16 cellular contexts compared by ENCODE assay signal in genomic region chr16:68061396-68061795, GRCh38. TPM values are rescaled to one million over a fixed set of nuclear protein-coding genes. Genes with fewer than 3 reads are reported as not detected.
A peak's percentile ranks its signal among the peaks of the same experiment; 100 is the strongest.
DNase-seq lines count a peak whose midpoint lies in the region; ATAC-seq and TF ChIP-seq lines count a peak whose summit lies in the region.
"Had no signal": no experiment of that assay in that cellular context is flagged by ENCODE, and none has a peak within 500 bp of the region (broad histone marks: within the 10 kb centered on the region; RNA-seq: fewer than 3 reads in every experiment).

No MANE protein-coding gene starts in this region.

- H3K9me3 ChIP-seq in OCI-LY3 (ENCODE audit: insufficient read depth, low read length): no peaks in the 10 kb centered on the region
- H3K9me3 ChIP-seq in hepatocyte (ENCODE audit: low read depth): no peaks in the 10 kb centered on the region
- H3K9me3 ChIP-seq: pancreas had no signal

- H3K36me3 Mint-ChIP-seq in activated T-cell treated with anti-CD3 and anti-CD28 coated beads, Interleukin-2, amount 50 U/mL, for 72 hours (ENCODE audit: insufficient read depth in 2 of 2): peaks cover 10 to 23% of the 10 kb centered on the region in 2 donors
- peaks cover 80% of the 10 kb centered on the region for H3K36me3 Mint-ChIP-seq in dendritic cell treated with granulocyte-macrophage colony-stimulating factor and Interleukin-4, amounts not matched to agents 40 ng/mL and 50 ng/mL, for 4 days (ENCODE audit: low read depth)
- H3K36me3 Mint-ChIP-seq in stimulated activated effector memory CD8-positive, alpha-beta T cell treated with anti-CD3 and anti-CD28 coated beads, Interleukin-12 subunit alpha, Interleukin-12 subunit beta, amount 100 ng/mL, for 72 hours: peaks cover 78% of the 10 kb centered on the region

- H3K9me2 ChIP-seq in hepatocyte (replicated peaks; ENCODE audit: insufficient read depth): no peaks in the 10 kb centered on the region

- H3K27me3 ChIP-seq in OCI-LY3 (ENCODE audit: low read depth, low read length): no peaks in the 10 kb centered on the region
- H3K27me3 ChIP-seq in hepatocyte: no peaks in the 10 kb centered on the region
- H3K27me3 ChIP-seq: pancreas had no signal

- H3K4me1 ChIP-seq in OCI-LY3 (ENCODE audit: low read length): peaks cover 8% of the 10 kb centered on the region
- peaks cover 4% of the 10 kb centered on the region for H3K4me1 ChIP-seq in hepatocyte (ENCODE audit: insufficient read depth)
- H3K4me1 ChIP-seq: pancreas had no signal

- H2AFZ ChIP-seq in OCI-LY3 (ENCODE audit: low read depth, low read length): no peak overlapping the region
- no peak overlapping the region for H2AFZ ChIP-seq in hepatocyte

- no peaks in the 10 kb centered on the region for H3K9me3 Mint-ChIP-seq in activated T-cell treated with anti-CD3 and anti-CD28 coated beads, Interleukin-2, amount 50 U/mL, for 72 hours
- H3K9me3 Mint-ChIP-seq in dendritic cell treated with granulocyte-macrophage colony-stimulating factor and Interleukin-4, amounts not matched to agents 40 ng/mL and 50 ng/mL, for 4 days: no peaks in the 10 kb centered on the region
- H3K9me3 Mint-ChIP-seq in stimulated activated effector memory CD8-positive, alpha-beta T cell treated with anti-CD3 and anti-CD28 coated beads, Interleukin-12 subunit alpha, Interleukin-12 subunit beta, amount 100 ng/mL, for 72 hours: no peaks in the 10 kb centered on the region

- H3K27ac ChIP-seq in OCI-LY3 (ENCODE audit: low read length) (peak overlapping the region; percentile 31; the same call in 1 of the 2 replicates), hepatocyte (no peak overlapping the region)
- H3K27ac ChIP-seq: pancreas had no signal

- H3K4me2 ChIP-seq in OCI-LY3 (ENCODE audit: low read length) (no peak overlapping the region), hepatocyte (no peak overlapping the region)

- H3K4me3 Mint-ChIP-seq in activated T-cell treated with anti-CD3 and anti-CD28 coated beads, Interleukin-2, amount 50 U/mL, for 72 hours: no peak overlapping the region
- no peak overlapping the region for H3K4me3 Mint-ChIP-seq in dendritic cell treated with granulocyte-macrophage colony-stimulating factor and Interleukin-4, amounts not matched to agents 40 ng/mL and 50 ng/mL, for 4 days
- H3K4me3 Mint-ChIP-seq in stimulated activated effector memory CD8-positive, alpha-beta T cell treated with anti-CD3 and anti-CD28 coated beads, Interleukin-12 subunit alpha, Interleukin-12 subunit beta, amount 100 ng/mL, for 72 hours: peak overlapping the region; percentile 21

- H3K36me3 ChIP-seq in OCI-LY3 (replicated peaks; ENCODE audit: low read depth, low read length): peaks cover 7% of the 10 kb centered on the region
- H3K36me3 ChIP-seq in hepatocyte (replicated peaks; ENCODE audit: insufficient read depth, low read depth): no peaks in the 10 kb centered on the region
- H3K36me3 ChIP-seq: pancreas had no signal

- TF ChIP-seq CTCF in OCI-LY3 (IDR thresholded peaks at IDR 0.05; ENCODE audit: low read depth, low read length) (no peak), hepatocyte (IDR thresholded peaks at IDR 0.05; ENCODE audit: poor library complexity) (no peak)

- ATAC-seq in activated T-cell treated with anti-CD3 and anti-CD28 coated beads, Interleukin-2, amount 50 U/mL, for 72 hours (replicated peaks in 1 of 2): no peak
- ATAC-seq in stimulated activated effector memory CD8-positive, alpha-beta T cell treated with anti-CD3 and anti-CD28 coated beads, Interleukin-12 subunit alpha, Interleukin-12 subunit beta, amount 100 ng/mL, for 72 hours: no peak
- ATAC-seq: esophagus mucosa, pancreas had no signal

- H4K20me1 ChIP-seq in OCI-LY3 (ENCODE audit: insufficient read depth, low read length) (peaks cover 4% of the 10 kb centered on the region; the same call in 1 of the 2 replicates), hepatocyte (ENCODE audit: insufficient read depth, poor library complexity, severe bottlenecking) (no peaks in the 10 kb centered on the region)

- no peak overlapping the region for H3K9ac ChIP-seq in OCI-LY3 (ENCODE audit: low read length)

- WGBS in hepatocyte (ENCODE audit: low lambda C conversion rate, missing lambda C conversion rate): 94% methylated on average over 3 of the region's 3 CpGs

- DNase-seq in activated T-cell treated with anti-CD3 and anti-CD28 coated beads, Interleukin-2, amount 50 U/mL, for 72 hours: no peak
- no peak for DNase-seq in activated T-cell treated with anti-CD3 and anti-CD28 coated beads, Interleukin-2, amount 50 U/mL, for 48 hours
- no peak for DNase-seq in stimulated activated effector memory CD8-positive, alpha-beta T cell treated with anti-CD3 and anti-CD28 coated beads, Interleukin-12 subunit alpha, Interleukin-12 subunit beta, amount 100 ng/mL, for 72 hours (ENCODE audit: low spot score in 2 of 2)
- DNase-seq in NCI-H2107 (lab: John Stamatoyannopoulos, UW) (no peak), hepatocyte (ENCODE audit: low spot score) (no peak)
- DNase-seq in stimulated activated CD4-positive, alpha-beta T cell treated with anti-CD3 and anti-CD28 coated beads, Interleukin-12 subunit alpha, Interleukin-12 subunit beta, amount 100 ng/mL, for 4 hours: no peak
- DNase-seq: activated T-cell treated with anti-CD3 and anti-CD28 coated beads for 4 hours; glutamatergic neuron; NCI-H748 treated with DMSO at 0.1 percent for 48 hours; stimulated activated naive CD4-positive, alpha-beta T cell treated with Interleukin-2 at 50 U/mL for 16 hours had no signal

- H3K4me1 Mint-ChIP-seq in activated T-cell treated with anti-CD3 and anti-CD28 coated beads, Interleukin-2, amount 50 U/mL, for 72 hours (ENCODE audit: low read depth): peaks cover 67% of the 10 kb centered on the region
- peaks cover 39% of the 10 kb centered on the region for H3K4me1 Mint-ChIP-seq in dendritic cell treated with granulocyte-macrophage colony-stimulating factor and Interleukin-4, amounts not matched to agents 40 ng/mL and 50 ng/mL, for 4 days (ENCODE audit: low read depth)
- peaks cover 67% of the 10 kb centered on the region for H3K4me1 Mint-ChIP-seq in stimulated activated effector memory CD8-positive, alpha-beta T cell treated with anti-CD3 and anti-CD28 coated beads, Interleukin-12 subunit alpha, Interleukin-12 subunit beta, amount 100 ng/mL, for 72 hours

- H3K79me2 ChIP-seq in OCI-LY3 (ENCODE audit: low read length) (no peaks in the 10 kb centered on the region), hepatocyte (no peaks in the 10 kb centered on the region)

- intact Hi-C loops in dendritic cell treated with granulocyte-macrophage colony-stimulating factor and Interleukin-4, amounts not matched to agents 40 ng/mL and 50 ng/mL, for 4 days (cut with micrococcal nuclease): loop anchor here (10.0 kb wide), 2 partner anchors 163 to 247 kb away; no protein-coding TSS in a partner anchor

- H3K27me3 Mint-ChIP-seq in activated T-cell treated with anti-CD3 and anti-CD28 coated beads, Interleukin-2, amount 50 U/mL, for 72 hours (ENCODE audit: low read depth): no peaks in the 10 kb centered on the region
- H3K27me3 Mint-ChIP-seq in dendritic cell treated with granulocyte-macrophage colony-stimulating factor and Interleukin-4, amounts not matched to agents 40 ng/mL and 50 ng/mL, for 4 days: no peaks in the 10 kb centered on the region

- H3K4me3 ChIP-seq in OCI-LY3 (ENCODE audit: low read length) (no peak overlapping the region), hepatocyte (no peak overlapping the region)
- H3K4me3 ChIP-seq: pancreas had no signal

- H3K27ac Mint-ChIP-seq in activated T-cell treated with anti-CD3 and anti-CD28 coated beads, Interleukin-2, amount 50 U/mL, for 72 hours: peak overlapping the region; percentile 52
- peak overlapping the region; percentile 82 for H3K27ac Mint-ChIP-seq in dendritic cell treated with granulocyte-macrophage colony-stimulating factor and Interleukin-4, amounts not matched to agents 40 ng/mL and 50 ng/mL, for 4 days
- H3K27ac Mint-ChIP-seq in stimulated activated effector memory CD8-positive, alpha-beta T cell treated with anti-CD3 and anti-CD28 coated beads, Interleukin-12 subunit alpha, Interleukin-12 subunit beta, amount 100 ng/mL, for 72 hours: peak overlapping the region; percentile 91

RNA-seq across cellular contexts. Expression of gene NFATC3, which starts 23.8 kb away (rescaled TPM):
- 10 to 100 TPM; 79.7 to 82.5 TPM for total RNA-seq in activated T-cell treated with anti-CD3 and anti-CD28 coated beads, Interleukin-2, amount 50 U/mL, for 72 hours
- total RNA-seq in hepatocyte: 33.3 and 35.9 TPM in 2 replicates
- polyA plus RNA-seq in hepatocyte: 13.1 and 15.1 TPM in 2 replicates

RNA-seq across cellular contexts. Expression of gene DUS2, which starts 38.3 kb away (rescaled TPM):
- 10 to 100 TPM; 21.4 to 22.4 TPM for total RNA-seq in activated T-cell treated with anti-CD3 and anti-CD28 coated beads, Interleukin-2, amount 50 U/mL, for 72 hours
- 11.8 and 12.2 TPM in 2 replicates for total RNA-seq in hepatocyte
- 15.6 and 18.0 TPM in 2 replicates for polyA plus RNA-seq in hepatocyte

RNA-seq across cellular contexts. Expression of gene DDX28, which starts 38.4 kb away (rescaled TPM):
- 10 to 100 TPM; 12.6 to 13.4 TPM for total RNA-seq in activated T-cell treated with anti-CD3 and anti-CD28 coated beads, Interleukin-2, amount 50 U/mL, for 72 hours
- total RNA-seq in hepatocyte: 8.6 and 11.1 TPM in 2 replicates
- polyA plus RNA-seq in hepatocyte: 12.5 and 15.0 TPM in 2 replicates

RNA-seq across cellular contexts. Expression of gene DPEP2NB, which starts 45.7 kb away (rescaled TPM):
- total RNA-seq in activated T-cell treated with anti-CD3 and anti-CD28 coated beads, Interleukin-2, amount 50 U/mL, for 72 hours: not detected
- not detected in 2 replicates for total RNA-seq in hepatocyte
- polyA plus RNA-seq in hepatocyte: not detected in 2 replicates
- total RNA-seq: esophagus mucosa, pancreas, skeletal muscle tissue, ureter had no signal
- polyA plus RNA-seq: pancreas had no signal
